Comparison of ENCODE assay signal across 1 cellular context in the genomic region with DNA sequence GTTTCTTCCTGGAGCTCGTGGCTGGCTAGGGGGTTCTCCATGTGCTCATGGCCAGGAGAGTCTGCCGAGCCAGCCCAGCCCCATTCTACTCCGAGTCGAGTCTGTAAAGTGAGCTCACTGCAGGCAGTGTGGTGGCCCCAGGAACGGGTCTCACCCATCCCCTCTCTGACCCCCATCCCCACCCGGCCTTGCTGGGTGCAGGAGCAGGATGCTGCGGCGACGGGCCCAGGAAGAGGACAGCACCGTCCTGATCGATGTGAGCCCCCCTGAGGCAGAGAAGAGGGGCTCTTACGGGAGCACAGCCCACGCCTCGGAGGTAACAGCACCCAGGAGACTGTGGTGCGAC.
TF ChIP-seq lines count a peak whose summit lies in the region.

No MANE protein-coding gene starts in this region.

TF ChIP-seq in IMR-90, 13 proteins besides CTCF, POLR2A, EP300 and RAD21 (continued from another document):
- TF ChIP-seq RCOR1 (IDR thresholded peaks at IDR 0.05; ENCODE audit: insufficient replicate concordance, low read length) (no peak), CEBPB (IDR thresholded peaks at IDR 0.05; ENCODE audit: low read depth, low read length) (no peak), RFX5 (IDR thresholded peaks at IDR 0.05; ENCODE audit: low read depth, low read length) (no peak), FOS (IDR thresholded peaks at IDR 0.05; ENCODE audit: low read depth, low read length) (no peak)
- TF ChIP-seq, protein P1, sequence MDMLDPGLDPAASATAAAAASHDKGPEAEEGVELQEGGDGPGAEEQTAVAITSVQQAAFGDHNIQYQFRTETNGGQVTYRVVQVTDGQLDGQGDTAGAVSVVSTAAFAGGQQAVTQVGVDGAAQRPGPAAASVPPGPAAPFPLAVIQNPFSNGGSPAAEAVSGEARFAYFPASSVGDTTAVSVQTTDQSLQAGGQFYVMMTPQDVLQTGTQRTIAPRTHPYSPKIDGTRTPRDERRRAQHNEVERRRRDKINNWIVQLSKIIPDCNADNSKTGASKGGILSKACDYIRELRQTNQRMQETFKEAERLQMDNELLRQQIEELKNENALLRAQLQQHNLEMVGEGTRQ (IDR thresholded peaks at IDR 0.05; ENCODE audit: low read depth, low read length): no peak
- TF ChIP-seq, protein P2, sequence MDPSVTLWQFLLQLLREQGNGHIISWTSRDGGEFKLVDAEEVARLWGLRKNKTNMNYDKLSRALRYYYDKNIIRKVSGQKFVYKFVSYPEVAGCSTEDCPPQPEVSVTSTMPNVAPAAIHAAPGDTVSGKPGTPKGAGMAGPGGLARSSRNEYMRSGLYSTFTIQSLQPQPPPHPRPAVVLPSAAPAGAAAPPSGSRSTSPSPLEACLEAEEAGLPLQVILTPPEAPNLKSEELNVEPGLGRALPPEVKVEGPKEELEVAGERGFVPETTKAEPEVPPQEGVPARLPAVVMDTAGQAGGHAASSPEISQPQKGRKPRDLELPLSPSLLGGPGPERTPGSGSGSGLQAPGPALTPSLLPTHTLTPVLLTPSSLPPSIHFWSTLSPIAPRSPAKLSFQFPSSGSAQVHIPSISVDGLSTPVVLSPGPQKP (IDR thresholded peaks at IDR 0.05; ENCODE audit: borderline replicate concordance, low read depth, low read length): no peak
TF ChIP-seq in IMR-90: peak in this region for 0.
